ENCODE assay signal across 26 cellular contexts in genomic region chr10:65675236-65675635, GRCh38.
DNase-seq lines count a peak whose midpoint lies in the region; ATAC-seq, FAIRE-seq and TF ChIP-seq lines count a peak whose summit lies in the region.
"Had no signal": no experiment of that assay in that cellular context is flagged by ENCODE, and none has a peak within 500 bp of the region (broad histone marks: within the 10 kb centered on the region; RNA-seq: fewer than 3 reads in every experiment).

No MANE protein-coding gene starts in this region.

- in situ Hi-C loops in transverse colon (cut with MboI; ENCODE audit: low pct_ligation_motif_present in 1 of 4, low pct_unique_long_range_greater_than_20kb in 1 of 4, low sequenced_read_pairs in 3 of 4): no loop called here

- no peak for DNase-seq in H54 (ENCODE audit: insufficient read length, low spot score)
- peak; percentile 61 for DNase-seq in colonic mucosa
- DNase-seq in right lobe of liver: no peak
- peak; percentile 29 for DNase-seq in transverse colon
- DNase-seq in stimulated activated CD4-positive, alpha-beta T cell treated with anti-CD3 and anti-CD28 coated beads, Interleukin-12 subunit alpha, Interleukin-12 subunit beta, amount 100 ng/mL, for 4 hours: no peak
- no peak for DNase-seq in GM20000 (ENCODE audit: low spot score)
- DNase-seq: C1 segment of cervical spinal cord; CD4-positive, alpha-beta memory T cell; COR-L47; DMS 273 treated with DMSO at 0.1 percent for 48 hours; GOT3; HCEC 1CT; NCI-H1092 treated with DMSO at 0.1 percent for 48 hours; NCI-H1436; NCI-H187; NCI-H2081 treated with DMSO at 0.1 percent for 48 hours; NCI-H2171; NCI-H226; NCI-H510A; NCI-H69; SHP77; T-helper 1 cell had no signal

- WGBS in right lobe of liver (ENCODE audit: insufficient coverage, low coverage, low lambda C conversion rate, missing lambda C conversion rate): 49% methylated on average over 7 of the region's 7 CpGs
- WGBS in transverse colon (ENCODE audit: low coverage in 1 of 2), 2 donors: 56 to 66% methylated on average over 7 of the region's 7 CpGs

- no peak overlapping the region for H3K4me3 ChIP-seq in colonic mucosa
- H3K4me3 ChIP-seq in right lobe of liver: no peak overlapping the region
- no peak overlapping the region for H3K4me3 ChIP-seq in transverse colon

- H3K27ac ChIP-seq in colonic mucosa (no peak overlapping the region), right lobe of liver (no peak overlapping the region), transverse colon (no peak overlapping the region)
- H3K27ac ChIP-seq: RWPE1 had no signal

- peak; percentile 65 to 97 (median 78) for ATAC-seq in right lobe of liver
- ATAC-seq in HG03025 (IDR thresholded peaks at IDR 0.05; ENCODE audit: low FRiP score, unreplicated experiment): no peak
- ATAC-seq: Panc1 had no signal

- H3K9ac ChIP-seq in colonic mucosa (ENCODE audit: low read depth in 2 of 2, low read length in 2 of 2): no peak overlapping the region

- no peaks in the 10 kb centered on the region for H3K36me3 ChIP-seq in colonic mucosa
- H3K36me3 ChIP-seq in right lobe of liver: no peaks in the 10 kb centered on the region
- no peaks in the 10 kb centered on the region for H3K36me3 ChIP-seq in transverse colon

- no peaks in the 10 kb centered on the region for H3K4me1 ChIP-seq in colonic mucosa
- H3K4me1 ChIP-seq in right lobe of liver: no peaks in the 10 kb centered on the region
- no peaks in the 10 kb centered on the region for H3K4me1 ChIP-seq in transverse colon

- H3K27me3 ChIP-seq in colonic mucosa (no peaks in the 10 kb centered on the region), right lobe of liver (no peaks in the 10 kb centered on the region), transverse colon (no peaks in the 10 kb centered on the region)

- no peak for TF ChIP-seq CTCF in colonic mucosa (IDR thresholded peaks at IDR 0.05)
- TF ChIP-seq CTCF in right lobe of liver (IDR thresholded peaks at IDR 0.05): no peak
- no peak for TF ChIP-seq CTCF in transverse colon (IDR thresholded peaks at IDR 0.05)
- TF ChIP-seq CTCF in GM20000 (IDR thresholded peaks at IDR 0.05; ENCODE audit: extremely low read depth, missing control alignments): no peak

- intact Hi-C loops in colonic mucosa (cut with DNase I): no loop called here
- intact Hi-C loops in right lobe of liver (cut with DNase I): no loop called here
- intact Hi-C loops in transverse colon (cut with DNase I; ENCODE audit: low total_unique reads): no loop called here

- FAIRE-seq in H54 (lab: Jason Lieb, UNC): peak; percentile 20
- FAIRE-seq: GM19239 had no signal

- H3K9me3 ChIP-seq in colonic mucosa: no peaks in the 10 kb centered on the region
- no peaks in the 10 kb centered on the region for H3K9me3 ChIP-seq in right lobe of liver
- H3K9me3 ChIP-seq in transverse colon: no peaks in the 10 kb centered on the region

- TF ChIP-seq POLR2A in H54 (IDR thresholded peaks at IDR 0.05; ENCODE audit: low read depth, low read length) (no peak), right lobe of liver (IDR thresholded peaks at IDR 0.05) (no peak), transverse colon (IDR thresholded peaks at IDR 0.05) (no peak)

- no peak for TF ChIP-seq EP300 in transverse colon (IDR thresholded peaks at IDR 0.05; ENCODE audit: low read depth)

Comparison
In these comparisons a context has a peak if more than half of its experiments do, and no peak if none do; other contexts are left out.
1. DNase-seq: peak in colonic mucosa (single experiment) and transverse colon (single experiment); none in H54 (single experiment), right lobe of liver (0 of 3), stimulated activated CD4-positive, alpha-beta T cell treated with anti-CD3 and anti-CD28 coated beads, Interleukin-12 subunit alpha, Interleukin-12 subunit beta, amount 100 ng/mL, for 4 hours (single experiment) and GM20000 (single experiment).